ENCODE assay signal across 9 cellular contexts in the genomic region with DNA sequence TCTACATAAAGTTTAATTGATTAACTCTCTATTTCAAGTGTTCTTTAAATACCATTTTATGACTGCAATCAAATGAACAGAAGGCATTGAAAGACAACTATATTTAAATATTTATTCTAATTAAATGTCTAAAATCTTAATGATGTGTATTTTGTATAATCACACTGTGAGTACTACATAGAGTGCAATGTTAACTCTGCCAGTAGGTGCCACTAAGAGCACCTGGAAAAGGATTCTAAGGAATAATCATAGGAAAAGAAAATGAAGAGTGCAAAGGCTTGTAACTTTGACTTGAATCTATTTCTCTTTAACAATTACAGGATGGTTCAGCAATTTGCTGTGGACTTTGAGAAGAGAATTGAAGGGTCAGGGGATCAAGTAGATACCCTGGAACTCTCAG.
DNase-seq lines count a peak whose midpoint lies in the region; ATAC-seq, FAIRE-seq and TF ChIP-seq lines count a peak whose summit lies in the region.
"Had no signal": no experiment of that assay in that cellular context is flagged by ENCODE, and none has a peak within 500 bp of the region (broad histone marks: within the 10 kb centered on the region; RNA-seq: fewer than 3 reads in every experiment).

No MANE protein-coding gene starts in this region.

- no peaks in the 10 kb centered on the region for H3K36me3 Mint-ChIP-seq in HFFc6 (ENCODE audit: low read depth)

- H3K4me3 ChIP-seq in GM12878 (no peak overlapping the region), left lung (no peak overlapping the region), lower leg skin (ENCODE audit: low read depth, poor library complexity, severe bottlenecking) (no peak overlapping the region)

- no peak overlapping the region for H3K4me3 Mint-ChIP-seq in HFFc6

- TF ChIP-seq POLR2A in GM12878 (IDR thresholded peaks at IDR 0.05; ENCODE audit: low read depth, low read length) (no peak), lower leg skin (IDR thresholded peaks at IDR 0.05) (no peak)

- POLR2A ChIA-PET in GM12878 (lab: Charles Lee), result no interaction called here

- TF ChIP-seq EP300 in GM12878 (IDR thresholded peaks at IDR 0.05; ENCODE audit: borderline replicate concordance in 1 of 2, control insufficient read depth in 1 of 2, low read depth in 2 of 2, low read length in 2 of 2), result no peak

- no peaks in the 10 kb centered on the region for H3K79me2 ChIP-seq in GM12878 (ENCODE audit: control insufficient read depth, insufficient read depth, low read length)

- H4K20me1 ChIP-seq in GM12878 (ENCODE audit: control insufficient read depth, insufficient read depth), result no peaks in the 10 kb centered on the region

- no peak overlapping the region for H3K4me2 ChIP-seq in GM12878 (ENCODE audit: control insufficient read depth, insufficient read depth)

- TF ChIP-seq CTCF in HFFc6 (IDR thresholded peaks at IDR 0.05) (peak; percentile 71), GM12878 (IDR thresholded peaks at IDR 0.05 in 2 of 3, conservative IDR thresholded peaks at IDR 0.05 in 1 of 3; ENCODE audit: control insufficient read depth in 2 of 3, extremely low read depth in 1 of 3, insufficient read depth in 1 of 3, low read depth in 3 of 3, low read length in 3 of 3) (no peak; a peak in 1 of 6 replicates), left lung (IDR thresholded peaks at IDR 0.05) (peak in 1 of 2 donors; percentile 19), lower leg skin (IDR thresholded peaks at IDR 0.05) (no peak)

- CTCF ChIA-PET in GM12878 (lab: Yijun Ruan, JAX), result interaction anchor here (0.5 to 1.4 kb wide), 2 partner anchors 55 to 401 kb away, joined by 3 to 4 read pairs; no protein-coding TSS in a partner anchor

- no peaks in the 10 kb centered on the region for H3K36me3 ChIP-seq in GM12878 (ENCODE audit: control insufficient read depth in 2 of 2, insufficient read depth in 2 of 2, low read length in 1 of 2)
- no peaks in the 10 kb centered on the region for H3K36me3 ChIP-seq in left lung

- H3K27me3 ChIP-seq in GM12878 (replicated peaks in 1 of 2; ENCODE audit: control insufficient read depth in 2 of 2, insufficient read depth in 2 of 2, low read length in 1 of 2), result no peaks in the 10 kb centered on the region; a peak in 1 of 4 replicates
- H3K27me3 ChIP-seq in left lung, result no peaks in the 10 kb centered on the region

- ATAC-seq in GM12878 (no peak), left lung (peak; percentile 45), HG02973 (IDR thresholded peaks at IDR 0.05; ENCODE audit: unreplicated experiment) (no peak)

- no peaks in the 10 kb centered on the region for H3K27me3 Mint-ChIP-seq in HFFc6 (ENCODE audit: insufficient read depth)

- H3K27ac Mint-ChIP-seq in HFFc6, result no peak overlapping the region

- no peak overlapping the region for H3K9ac ChIP-seq in GM12878 (ENCODE audit: control insufficient read depth, insufficient read depth, low read length)

- no peak overlapping the region for H2AFZ ChIP-seq in GM12878 (ENCODE audit: control insufficient read depth, low read depth, low read length)

- no peaks in the 10 kb centered on the region for H3K9me3 Mint-ChIP-seq in HFFc6

- 0 out of 2 replicates have a peak, but pooled peaks have one; percentile 13 for TF ChIP-seq RAD21 in GM12878 (IDR thresholded peaks at IDR 0.05; ENCODE audit: insufficient read depth, low read depth, low read length)

- SMC1A ChIA-PET in GM12878 (lab: Charles Lee; ENCODE audit: uncharacterized antibody, unreplicated experiment), result no interaction called here

- peaks cover 26% of the 10 kb centered on the region for H3K4me1 Mint-ChIP-seq in HFFc6 (ENCODE audit: low read depth)

- intact Hi-C loops in GM12878 (cut with micrococcal nuclease; ENCODE audit: unreplicated experiment) (no loop called here), left lung (cut with DNase I) (no loop called here), lower leg skin (cut with DNase I; ENCODE audit: low total_unique reads) (no loop called here), posterior cingulate gyrus (cut with DNase I) (no loop called here)

- H3K27ac ChIP-seq in GM12878 (ENCODE audit: control insufficient read depth, insufficient read depth) (no peak overlapping the region), left lung (no peak overlapping the region)

- in situ Hi-C loops in GM12878 (cut with MboI), result no loop called here

- RAD21 ChIA-PET in GM12878 (lab: Charles Lee; ENCODE audit: unreplicated experiment), result interaction anchor here (1.0 kb wide), 1 partner anchor 387 kb away, joined by 3 read pairs; no protein-coding TSS in a partner anchor

- no TSS peak for BruUV-seq in GM12878 (replicated peaks; lab: Mats Ljungman, UMichigan)

- peak; percentile 16 for DNase-seq in A172 (ENCODE audit: low spot score)
- peak; percentile 25 for DNase-seq in HFFc6
- no peak for DNase-seq in GM12878 (ENCODE audit: low read depth, low spot score)
- no peak for DNase-seq in left lung
- DNase-seq in activated T-cell treated with anti-CD3 and anti-CD28 coated beads for 4 hours, result no peak
- no peak for DNase-seq in lower leg skin (ENCODE audit: low spot score in 2 of 2)
- no peak for DNase-seq in posterior cingulate gyrus

- no peaks in the 10 kb centered on the region for H3K9me3 ChIP-seq in GM12878 (replicated peaks; ENCODE audit: control insufficient read depth, insufficient read depth, low read length)
- no peaks in the 10 kb centered on the region for H3K9me3 ChIP-seq in left lung

- H3K4me1 ChIP-seq in GM12878 (ENCODE audit: control insufficient read depth, insufficient read depth, low read length) (no peaks in the 10 kb centered on the region), left lung (no peaks in the 10 kb centered on the region)

- no peak for FAIRE-seq in GM12878 (lab: Jason Lieb, UNC)
- FAIRE-seq: colon had no signal

TF ChIP-seq in GM12878, 131 proteins besides CTCF, POLR2A, EP300 and RAD21 (continues in another document):
- no peak for TF ChIP-seq SUZ12 (IDR thresholded peaks at IDR 0.05; ENCODE audit: unreplicated experiment)
- no peak for TF ChIP-seq EZH2 (IDR thresholded peaks at IDR 0.05; ENCODE audit: borderline replicate concordance, control insufficient read depth, low read depth, low read length)
- TF ChIP-seq EGR1 (IDR thresholded peaks at IDR 0.05; ENCODE audit: borderline replicate concordance in 1 of 2, low read depth in 2 of 2, low read length in 2 of 2), result no peak
- TF ChIP-seq, protein P1, sequence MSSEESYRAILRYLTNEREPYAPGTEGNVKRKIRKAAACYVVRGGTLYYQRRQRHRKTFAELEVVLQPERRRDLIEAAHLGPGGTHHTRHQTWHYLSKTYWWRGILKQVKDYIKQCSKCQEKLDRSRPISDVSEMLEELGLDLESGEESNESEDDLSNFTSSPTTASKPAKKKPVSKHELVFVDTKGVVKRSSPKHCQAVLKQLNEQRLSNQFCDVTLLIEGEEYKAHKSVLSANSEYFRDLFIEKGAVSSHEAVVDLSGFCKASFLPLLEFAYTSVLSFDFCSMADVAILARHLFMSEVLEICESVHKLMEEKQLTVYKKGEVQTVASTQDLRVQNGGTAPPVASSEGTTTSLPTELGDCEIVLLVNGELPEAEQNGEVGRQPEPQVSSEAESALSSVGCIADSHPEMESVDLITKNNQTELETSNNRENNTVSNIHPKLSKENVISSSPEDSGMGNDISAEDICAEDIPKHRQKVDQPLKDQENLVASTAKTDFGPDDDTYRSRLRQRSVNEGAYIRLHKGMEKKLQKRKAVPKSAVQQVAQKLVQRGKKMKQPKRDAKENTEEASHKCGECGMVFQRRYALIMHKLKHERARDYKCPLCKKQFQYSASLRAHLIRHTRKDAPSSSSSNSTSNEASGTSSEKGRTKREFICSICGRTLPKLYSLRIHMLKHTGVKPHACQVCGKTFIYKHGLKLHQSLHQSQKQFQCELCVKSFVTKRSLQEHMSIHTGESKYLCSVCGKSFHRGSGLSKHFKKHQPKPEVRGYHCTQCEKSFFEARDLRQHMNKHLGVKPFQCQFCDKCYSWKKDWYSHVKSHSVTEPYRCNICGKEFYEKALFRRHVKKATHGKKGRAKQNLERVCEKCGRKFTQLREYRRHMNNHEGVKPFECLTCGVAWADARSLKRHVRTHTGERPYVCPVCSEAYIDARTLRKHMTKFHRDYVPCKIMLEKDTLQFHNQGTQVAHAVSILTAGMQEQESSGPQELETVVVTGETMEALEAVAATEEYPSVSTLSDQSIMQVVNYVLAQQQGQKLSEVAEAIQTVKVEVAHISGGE (CRISPR knock-in tag; IDR thresholded peaks at IDR 0.05), result no peak
- no peak for TF ChIP-seq SMAD1 (IDR thresholded peaks at IDR 0.05; ENCODE audit: low read depth, partially characterized antibody)
- TF ChIP-seq, protein P2, sequence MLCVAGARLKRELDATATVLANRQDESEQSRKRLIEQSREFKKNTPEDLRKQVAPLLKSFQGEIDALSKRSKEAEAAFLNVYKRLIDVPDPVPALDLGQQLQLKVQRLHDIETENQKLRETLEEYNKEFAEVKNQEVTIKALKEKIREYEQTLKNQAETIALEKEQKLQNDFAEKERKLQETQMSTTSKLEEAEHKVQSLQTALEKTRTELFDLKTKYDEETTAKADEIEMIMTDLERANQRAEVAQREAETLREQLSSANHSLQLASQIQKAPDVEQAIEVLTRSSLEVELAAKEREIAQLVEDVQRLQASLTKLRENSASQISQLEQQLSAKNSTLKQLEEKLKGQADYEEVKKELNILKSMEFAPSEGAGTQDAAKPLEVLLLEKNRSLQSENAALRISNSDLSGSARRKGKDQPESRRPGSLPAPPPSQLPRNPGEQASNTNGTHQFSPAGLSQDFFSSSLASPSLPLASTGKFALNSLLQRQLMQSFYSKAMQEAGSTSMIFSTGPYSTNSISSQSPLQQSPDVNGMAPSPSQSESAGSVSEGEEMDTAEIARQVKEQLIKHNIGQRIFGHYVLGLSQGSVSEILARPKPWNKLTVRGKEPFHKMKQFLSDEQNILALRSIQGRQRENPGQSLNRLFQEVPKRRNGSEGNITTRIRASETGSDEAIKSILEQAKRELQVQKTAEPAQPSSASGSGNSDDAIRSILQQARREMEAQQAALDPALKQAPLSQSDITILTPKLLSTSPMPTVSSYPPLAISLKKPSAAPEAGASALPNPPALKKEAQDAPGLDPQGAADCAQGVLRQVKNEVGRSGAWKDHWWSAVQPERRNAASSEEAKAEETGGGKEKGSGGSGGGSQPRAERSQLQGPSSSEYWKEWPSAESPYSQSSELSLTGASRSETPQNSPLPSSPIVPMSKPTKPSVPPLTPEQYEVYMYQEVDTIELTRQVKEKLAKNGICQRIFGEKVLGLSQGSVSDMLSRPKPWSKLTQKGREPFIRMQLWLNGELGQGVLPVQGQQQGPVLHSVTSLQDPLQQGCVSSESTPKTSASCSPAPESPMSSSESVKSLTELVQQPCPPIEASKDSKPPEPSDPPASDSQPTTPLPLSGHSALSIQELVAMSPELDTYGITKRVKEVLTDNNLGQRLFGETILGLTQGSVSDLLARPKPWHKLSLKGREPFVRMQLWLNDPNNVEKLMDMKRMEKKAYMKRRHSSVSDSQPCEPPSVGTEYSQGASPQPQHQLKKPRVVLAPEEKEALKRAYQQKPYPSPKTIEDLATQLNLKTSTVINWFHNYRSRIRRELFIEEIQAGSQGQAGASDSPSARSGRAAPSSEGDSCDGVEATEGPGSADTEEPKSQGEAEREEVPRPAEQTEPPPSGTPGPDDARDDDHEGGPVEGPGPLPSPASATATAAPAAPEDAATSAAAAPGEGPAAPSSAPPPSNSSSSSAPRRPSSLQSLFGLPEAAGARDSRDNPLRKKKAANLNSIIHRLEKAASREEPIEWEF (IDR thresholded peaks at IDR 0.05; ENCODE audit: insufficient replicate concordance, low read depth, low read length), result no peak
- no peak for TF ChIP-seq MTA2 (IDR thresholded peaks at IDR 0.05; ENCODE audit: low read depth)

Comparison
In these comparisons a context has a peak if more than half of its experiments do, and no peak if none do; other contexts are left out.
1. DNase-seq: peak in A172 (single experiment) and HFFc6 (single experiment); none in GM12878 (single experiment), left lung (0 of 2), activated T-cell treated with anti-CD3 and anti-CD28 coated beads for 4 hours (single experiment), lower leg skin (0 of 2) and posterior cingulate gyrus (0 of 10).